In the genomic region with DNA sequence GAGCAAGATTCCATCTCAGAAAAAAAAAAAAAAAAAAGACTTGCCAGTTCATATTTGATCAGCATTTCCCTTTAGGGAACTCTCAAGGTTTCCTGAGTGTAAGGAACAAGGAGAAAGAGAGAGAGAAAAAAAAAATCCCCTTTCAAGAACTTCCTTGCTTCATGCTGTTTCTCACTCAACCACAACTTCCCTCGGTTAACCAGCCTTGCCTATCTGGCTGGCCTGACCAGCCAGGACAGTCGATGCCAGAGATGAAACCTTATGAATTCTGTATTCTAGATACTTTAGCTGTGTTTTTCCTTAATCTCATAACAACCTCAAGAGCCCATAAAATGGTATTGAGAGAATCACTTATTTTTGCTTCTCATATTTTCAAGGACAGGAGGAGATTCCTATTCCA, we compare ENCODE assay signal across 8 cellular contexts. TPM values are rescaled to one million over a fixed set of nuclear protein-coding genes. Genes with fewer than 3 reads are reported as not detected.
DNase-seq lines count a peak whose midpoint lies in the region; ATAC-seq and TF ChIP-seq lines count a peak whose summit lies in the region.

No MANE protein-coding gene starts in this region.

- peak; percentile 52 for DNase-seq in activated naive CD4-positive, alpha-beta T cell treated with anti-CD3 and anti-CD28 coated beads, Interleukin-2, amount 10 ng/mL, durations not matched to agents 7 days and 5 days
- no peak for DNase-seq in activated naive CD4-positive, alpha-beta T cell treated with anti-CD3 and anti-CD28 coated beads, Interleukin-2, amount 50 U/mL, for 16 hours
- DNase-seq in T-helper 2 cell treated with Interferon-gamma antibody and Interleukin-4, amounts not matched to agents 5 μg/mL and 100 μg/mL, for 36 hours (ENCODE audit: low spot score): no peak
- DNase-seq in immature natural killer cell: peak in 2 of 3 donors; percentile 52 to 53
- no peak for DNase-seq in suprapubic skin (ENCODE audit: low spot score in 2 of 2)
- DNase-seq in NCI-H2171 treated with DMSO at 0.1 percent for 48 hours (lab: John Stamatoyannopoulos, UW): no peak

- TF ChIP-seq POLR2A in suprapubic skin (IDR thresholded peaks at IDR 0.05): no peak

- TF ChIP-seq CTCF in suprapubic skin (IDR thresholded peaks at IDR 0.05): no peak

- peak overlapping the region; percentile 98 for H3K27ac Mint-ChIP-seq in activated naive CD4-positive, alpha-beta T cell treated with anti-CD3 and anti-CD28 coated beads, Interleukin-2, amount 10 ng/mL, durations not matched to agents 7 days and 5 days
- H3K27ac Mint-ChIP-seq in T-helper 2 cell treated with Interferon-gamma antibody and Interleukin-4, amounts not matched to agents 5 μg/mL and 100 μg/mL, for 36 hours: peak overlapping the region; percentile 97
- peak overlapping the region; percentile 98 to 99 (median 98) for H3K27ac Mint-ChIP-seq in immature natural killer cell

- peaks cover 2% of the 10 kb centered on the region for H3K9me3 Mint-ChIP-seq in activated naive CD4-positive, alpha-beta T cell treated with anti-CD3 and anti-CD28 coated beads, Interleukin-2, amount 10 ng/mL, durations not matched to agents 7 days and 5 days
- peaks cover 4% of the 10 kb centered on the region for H3K9me3 Mint-ChIP-seq in T-helper 2 cell treated with Interferon-gamma antibody and Interleukin-4, amounts not matched to agents 5 μg/mL and 100 μg/mL, for 36 hours
- H3K9me3 Mint-ChIP-seq in immature natural killer cell: peaks cover 0 to 4% (median 1%) of the 10 kb centered on the region in 6 donors

- H3K27me3 Mint-ChIP-seq in activated naive CD4-positive, alpha-beta T cell treated with anti-CD3 and anti-CD28 coated beads, Interleukin-2, amount 10 ng/mL, durations not matched to agents 7 days and 5 days: peaks cover 4% of the 10 kb centered on the region
- no peaks in the 10 kb centered on the region for H3K27me3 Mint-ChIP-seq in T-helper 2 cell treated with Interferon-gamma antibody and Interleukin-4, amounts not matched to agents 5 μg/mL and 100 μg/mL, for 36 hours (ENCODE audit: low read depth)
- peaks cover 16 to 39% (median 33%) of the 10 kb centered on the region in 3 donors for H3K27me3 Mint-ChIP-seq in immature natural killer cell (ENCODE audit: low read depth in 3 of 3)

- no peaks in the 10 kb centered on the region for H3K36me3 ChIP-seq in suprapubic skin

- peaks cover 66% of the 10 kb centered on the region for H3K4me1 Mint-ChIP-seq in activated naive CD4-positive, alpha-beta T cell treated with anti-CD3 and anti-CD28 coated beads, Interleukin-2, amount 10 ng/mL, durations not matched to agents 7 days and 5 days
- peaks cover 50% of the 10 kb centered on the region for H3K4me1 Mint-ChIP-seq in T-helper 2 cell treated with Interferon-gamma antibody and Interleukin-4, amounts not matched to agents 5 μg/mL and 100 μg/mL, for 36 hours (ENCODE audit: low read depth)
- peaks cover 37 to 51% of the 10 kb centered on the region in 2 donors for H3K4me1 Mint-ChIP-seq in immature natural killer cell

- H3K4me3 ChIP-seq in suprapubic skin: no peak overlapping the region

- peak overlapping the region; percentile 63 for H3K4me3 Mint-ChIP-seq in activated naive CD4-positive, alpha-beta T cell treated with anti-CD3 and anti-CD28 coated beads, Interleukin-2, amount 10 ng/mL, durations not matched to agents 7 days and 5 days
- H3K4me3 Mint-ChIP-seq in T-helper 2 cell treated with Interferon-gamma antibody and Interleukin-4, amounts not matched to agents 5 μg/mL and 100 μg/mL, for 36 hours: peak overlapping the region; percentile 87
- H3K4me3 Mint-ChIP-seq in immature natural killer cell: peak overlapping the region; percentile 52 to 80 (median 78)

- peaks cover 14% of the 10 kb centered on the region for H3K36me3 Mint-ChIP-seq in activated naive CD4-positive, alpha-beta T cell treated with anti-CD3 and anti-CD28 coated beads, Interleukin-2, amount 10 ng/mL, durations not matched to agents 7 days and 5 days
- peaks cover 9% of the 10 kb centered on the region for H3K36me3 Mint-ChIP-seq in T-helper 2 cell treated with Interferon-gamma antibody and Interleukin-4, amounts not matched to agents 5 μg/mL and 100 μg/mL, for 36 hours (ENCODE audit: low read depth)
- H3K36me3 Mint-ChIP-seq in immature natural killer cell: peaks cover 0 to 4% (median 3%) of the 10 kb centered on the region in 3 donors

- no peaks in the 10 kb centered on the region for H3K9me3 ChIP-seq in suprapubic skin

- CTCF ChIA-PET in activated naive CD4-positive, alpha-beta T cell treated with anti-CD3 and anti-CD28 coated beads, Interleukin-2, amount 10 ng/mL, durations not matched to agents 7 days and 5 days (lab: Charles Lee): interaction anchor here (0.8 to 3.2 kb wide), 2 partner anchors 9 to 11 kb away, joined by 3 to 28 read pairs; no protein-coding TSS in a partner anchor

- 53% methylated on average over 2 of the region's 2 CpGs for WGBS in suprapubic skin

- ATAC-seq in GM19397 (IDR thresholded peaks at IDR 0.05; ENCODE audit: unreplicated experiment) (no peak), HG03139 (IDR thresholded peaks at IDR 0.05; ENCODE audit: unreplicated experiment) (no peak)

- H3K27ac ChIP-seq in suprapubic skin: peak overlapping the region; percentile 75

- TF ChIP-seq EP300 in suprapubic skin (IDR thresholded peaks at IDR 0.05): no peak

- H3K27me3 ChIP-seq in suprapubic skin: no peaks in the 10 kb centered on the region

- peaks cover 49% of the 10 kb centered on the region for H3K4me1 ChIP-seq in suprapubic skin

RNA-seq across cellular contexts. Expression of a gene that starts 2.6 kb away (rescaled TPM):
- 10 to 100 TPM; 13.1 to 40.3 (median 22.3) TPM for polyA plus RNA-seq in immature natural killer cell
- total RNA-seq in suprapubic skin: 10 to 100 TPM; 46.2 to 78.1 (median 66.5) TPM

Comparison
In these comparisons a context has a peak if more than half of its experiments do, and no peak if none do; other contexts are left out.
1. DNase-seq: peak in activated naive CD4-positive, alpha-beta T cell treated with anti-CD3 and anti-CD28 coated beads, Interleukin-2, amount 10 ng/mL, durations not matched to agents 7 days and 5 days (single experiment) and immature natural killer cell (2 of 3); none in activated naive CD4-positive, alpha-beta T cell treated with anti-CD3 and anti-CD28 coated beads, Interleukin-2, amount 50 U/mL, for 16 hours (single experiment), T-helper 2 cell treated with Interferon-gamma antibody and Interleukin-4, amounts not matched to agents 5 μg/mL and 100 μg/mL, for 36 hours (single experiment), suprapubic skin (0 of 2) and NCI-H2171 treated with DMSO at 0.1 percent for 48 hours (single experiment).
2. Peak in every context shown above with its lines, with median percentiles within 50 percentile points of each other: H3K27ac Mint-ChIP-seq and H3K4me3 Mint-ChIP-seq.